ENCODE assay signal across 9 cellular contexts in the genomic region with DNA sequence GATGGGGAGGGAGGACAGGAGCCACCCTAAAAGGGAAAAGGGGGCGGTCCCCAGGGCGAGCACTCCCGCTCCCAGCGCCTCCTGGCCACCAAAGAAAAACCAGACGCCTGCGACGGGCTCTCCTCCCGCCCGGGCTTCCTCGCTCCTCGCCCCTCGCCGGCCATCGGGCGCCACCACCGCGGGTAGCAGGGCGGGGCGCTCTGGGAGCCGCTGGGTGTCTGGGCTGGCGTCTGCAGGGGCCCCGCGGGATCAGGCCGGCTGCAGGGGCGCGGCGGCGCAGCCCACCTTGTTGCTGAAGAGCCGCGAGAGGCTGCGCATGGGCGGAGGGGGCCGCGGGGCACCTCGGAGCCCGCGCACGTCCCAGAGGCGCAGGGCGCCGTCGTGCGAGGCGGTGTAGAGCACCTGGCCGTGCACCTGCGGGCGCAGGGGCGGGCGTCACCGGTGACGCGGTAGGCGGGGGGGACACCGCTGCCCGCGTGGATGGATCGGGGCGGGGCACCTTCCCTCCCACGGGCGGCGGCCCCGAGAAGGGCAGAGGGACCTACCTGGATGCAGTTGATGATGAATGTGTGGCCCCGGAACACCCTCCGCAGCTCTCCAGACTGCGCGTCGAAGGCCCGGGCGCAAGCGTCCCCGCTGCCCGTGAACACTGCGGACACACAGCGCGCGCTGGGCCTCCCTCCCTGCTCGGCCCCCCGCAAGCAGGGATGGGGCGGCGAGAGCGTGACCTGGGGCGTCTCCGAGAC. TPM values are rescaled to one million over a fixed set of nuclear protein-coding genes. Genes with fewer than 3 reads are reported as not detected.
A peak's percentile ranks its signal among the peaks of the same experiment; 100 is the strongest.
DNase-seq lines count a peak whose midpoint lies in the region; ATAC-seq and TF ChIP-seq lines count a peak whose summit lies in the region.
"Had no signal": no experiment of that assay in that cellular context is flagged by ENCODE, and none has a peak within 500 bp of the region (broad histone marks: within the 10 kb centered on the region; RNA-seq: fewer than 3 reads in every experiment).

No MANE protein-coding gene starts in this region.

- H3K4me1 ChIP-seq in prostate gland (replicated peaks) = peaks cover 2% of the 10 kb centered on the region

- no peak for ATAC-seq in HG03175 (IDR thresholded peaks at IDR 0.05; ENCODE audit: unreplicated experiment)

- H3K9me3 ChIP-seq in SU-DHL-6 (ENCODE audit: insufficient read depth, low read length) = no peaks in the 10 kb centered on the region
- no peaks in the 10 kb centered on the region for H3K9me3 ChIP-seq in prostate gland

- TF ChIP-seq CTCF in GM12875 (IDR thresholded peaks at IDR 0.05; ENCODE audit: borderline replicate concordance, insufficient read depth, low read depth, low read length) (0 out of 2 replicates have a peak, but pooled peaks have one; percentile 1), SU-DHL-6 (IDR thresholded peaks at IDR 0.05; ENCODE audit: insufficient read depth, low read length, poor library complexity, severe bottlenecking) (no peak), prostate gland (IDR thresholded peaks at IDR 0.05) (no peak)

- H3K4me2 ChIP-seq in SU-DHL-6 (ENCODE audit: low read depth, low read length, poor library complexity, severe bottlenecking) = peak overlapping the region; percentile 55

- H3F3A ChIP-seq in SU-DHL-6 (ENCODE audit: insufficient read depth) = 0 out of 2 replicates have a peak, but pooled peaks cover 3% of the 10 kb centered on the region

- peak overlapping the region; percentile 44 for H3K27ac ChIP-seq in SU-DHL-6 (ENCODE audit: low read depth, low read length)
- H3K27ac ChIP-seq in prostate gland = no peak overlapping the region

- H3K36me3 ChIP-seq in SU-DHL-6 (ENCODE audit: low read length) (no peaks in the 10 kb centered on the region), prostate gland (peaks cover 0 to 5% of the 10 kb centered on the region in 2 donors)

- H2AFZ ChIP-seq in SU-DHL-6 (ENCODE audit: low read depth, low read length, severe bottlenecking) = peak overlapping the region; percentile 52

- H3K79me2 ChIP-seq in SU-DHL-6 (ENCODE audit: insufficient read depth, low read length) = no peaks in the 10 kb centered on the region

- H3K27me3 ChIP-seq in SU-DHL-6 (ENCODE audit: low read length) = no peaks in the 10 kb centered on the region
- H3K27me3 ChIP-seq in prostate gland (replicated peaks; ENCODE audit: insufficient read depth) = no peaks in the 10 kb centered on the region

- H4K20me1 ChIP-seq in SU-DHL-6 (ENCODE audit: low read depth, low read length) = no peaks in the 10 kb centered on the region

- peak overlapping the region; percentile 36 for H3K9ac ChIP-seq in SU-DHL-6 (ENCODE audit: low read length)

- WGBS in prostate gland = 6% methylated on average over 69 of the region's 83 CpGs

- no peaks in the 10 kb centered on the region for H3K9me2 ChIP-seq in SU-DHL-6 (replicated peaks; ENCODE audit: insufficient read depth, low read length)

- H3K4me3 ChIP-seq in GM12875 (ENCODE audit: low read depth, low read length) = peak overlapping the region; percentile 35
- H3K4me3 ChIP-seq in SU-DHL-6 (ENCODE audit: insufficient read depth, low read length, poor library complexity, severe bottlenecking) = no peak overlapping the region
- H3K4me3 ChIP-seq in prostate gland = peak overlapping the region; percentile 5 to 24

- intact Hi-C loops in prostate gland (cut with DNase I) = no loop called here

- DNase-seq in ecto neural progenitor cell (ENCODE audit: low spot score) (peak; percentile 67), prostate gland (ENCODE audit: low spot score) (no peak), C1 segment of cervical spinal cord (lab: John Stamatoyannopoulos, UW) (no peak), DMS153 treated with DMSO at 0.1 percent for 48 hours (lab: John Stamatoyannopoulos, UW; ENCODE audit: unreplicated experiment) (no peak), putamen (ENCODE audit: low spot score) (no peak)

- TF ChIP-seq POLR2A in prostate gland (IDR thresholded peaks at IDR 0.05) = no peak

RNA-seq across cellular contexts. Expression of a gene that starts 28.3 kb away (rescaled TPM):
- 10 to 100 TPM in 1 of 2 donors, 1 to 10 TPM in 1; 3.6 to 12.8 TPM for total RNA-seq in prostate gland

RNA-seq across cellular contexts. Expression of a gene that starts 39.9 kb away (rescaled TPM):
- total RNA-seq in prostate gland = 10 to 100 TPM; 46.4 to 53.7 TPM

RNA-seq across cellular contexts. Expression of a gene that starts 58.4 kb away (rescaled TPM):
- not detected for total RNA-seq in prostate gland
- total RNA-seq: epithelial cell of proximal tubule had no signal
